Comparison of ENCODE assay signal across 13 cellular contexts in genomic region chr7:63927261-63927660, GRCh38.
DNase-seq lines count a peak whose midpoint lies in the region; ATAC-seq, FAIRE-seq and TF ChIP-seq lines count a peak whose summit lies in the region.
"Had no signal": no experiment of that assay in that cellular context is flagged by ENCODE, and none has a peak within 500 bp of the region (broad histone marks: within the 10 kb centered on the region; RNA-seq: fewer than 3 reads in every experiment).

No MANE protein-coding gene starts in this region.

- no peaks in the 10 kb centered on the region for H3K27me3 Mint-ChIP-seq in activated CD4-positive, alpha-beta T cell treated with anti-CD3 and anti-CD28 coated beads, Interleukin-2, amount 10 ng/mL, durations not matched to agents 7 days and 5 days
- H3K27me3 Mint-ChIP-seq in stimulated activated naive CD8-positive, alpha-beta T cell treated with anti-CD3 and anti-CD28 coated beads, Interleukin-15, amount 100 ng/mL, for 72 hours = no peaks in the 10 kb centered on the region

- TF ChIP-seq CTCF in PC-3 (conservative IDR thresholded peaks at IDR 0.05; ENCODE audit: low read depth, low read length) = no peak
- TF ChIP-seq CTCF in kidney (IDR thresholded peaks at IDR 0.05; ENCODE audit: borderline replicate concordance, extremely low read depth, insufficient read depth) = no peak

- H3K36me3 ChIP-seq in PC-3 (ENCODE audit: low read depth, low read length) (no peaks in the 10 kb centered on the region; the same call in 1 of the 2 replicates), kidney (ENCODE audit: control insufficient read depth in 1 of 2, insufficient read depth in 2 of 2, low read length in 2 of 2) (no peaks in the 10 kb centered on the region)
- H3K36me3 ChIP-seq: colonic mucosa, thyroid gland had no signal

- H3K27me3 ChIP-seq in PC-3 (ENCODE audit: low read length) = no peaks in the 10 kb centered on the region
- H3K27me3 ChIP-seq: colonic mucosa, thyroid gland had no signal

- H3K9me3 Mint-ChIP-seq in activated CD4-positive, alpha-beta T cell treated with anti-CD3 and anti-CD28 coated beads, Interleukin-2, amount 10 ng/mL, durations not matched to agents 7 days and 5 days = peaks cover 31% of the 10 kb centered on the region
- peaks cover 0 to 15% of the 10 kb centered on the region in 2 donors for H3K9me3 Mint-ChIP-seq in stimulated activated naive CD8-positive, alpha-beta T cell treated with anti-CD3 and anti-CD28 coated beads, Interleukin-15, amount 100 ng/mL, for 72 hours

- H3K27ac ChIP-seq in PC-3 (ENCODE audit: low read length) (no peak overlapping the region), kidney (ENCODE audit: low read depth in 2 of 2, low read length in 2 of 2) (no peak overlapping the region)

- H3K9me3 ChIP-seq in PC-3 (ENCODE audit: low read length) (no peaks in the 10 kb centered on the region), kidney (ENCODE audit: control insufficient read depth in 1 of 2, low read length in 2 of 2) (no peaks in the 10 kb centered on the region)
- H3K9me3 ChIP-seq: colonic mucosa, thyroid gland had no signal

- H3K79me2 ChIP-seq in PC-3 (ENCODE audit: low read length) = no peaks in the 10 kb centered on the region

- H4K20me1 ChIP-seq in PC-3 (ENCODE audit: low read length) = no peaks in the 10 kb centered on the region

- no peak overlapping the region for H3K9ac ChIP-seq in PC-3 (ENCODE audit: low read length)
- peak overlapping the region in 1 of 2 donors; percentile 67 for H3K9ac ChIP-seq in kidney (ENCODE audit: low read length in 2 of 2)

- H3K4me2 ChIP-seq in PC-3 (ENCODE audit: low read length) = peak overlapping the region; percentile 81

- intact Hi-C loops in PC-3 (cut with micrococcal nuclease) = no loop called here
- intact Hi-C loops in kidney (cut with DNase I) = no loop called here

- H2AFZ ChIP-seq in PC-3 (ENCODE audit: low read length) = peak overlapping the region; percentile 86; the same call in 1 of the 2 replicates

- H3K27ac Mint-ChIP-seq in activated CD4-positive, alpha-beta T cell treated with anti-CD3 and anti-CD28 coated beads, Interleukin-2, amount 10 ng/mL, durations not matched to agents 7 days and 5 days = peak overlapping the region; percentile 97
- H3K27ac Mint-ChIP-seq in stimulated activated naive CD8-positive, alpha-beta T cell treated with anti-CD3 and anti-CD28 coated beads, Interleukin-15, amount 100 ng/mL, for 72 hours = no peak overlapping the region

- no peaks in the 10 kb centered on the region for H3F3A ChIP-seq in PC-3 (ENCODE audit: low read length, unreplicated experiment)

- H3K9me2 ChIP-seq in PC-3 (replicated peaks; ENCODE audit: low read length) = no peaks in the 10 kb centered on the region

- H3K4me1 Mint-ChIP-seq in activated CD4-positive, alpha-beta T cell treated with anti-CD3 and anti-CD28 coated beads, Interleukin-2, amount 10 ng/mL, durations not matched to agents 7 days and 5 days = peaks cover 26% of the 10 kb centered on the region
- H3K4me1 Mint-ChIP-seq in stimulated activated naive CD8-positive, alpha-beta T cell treated with anti-CD3 and anti-CD28 coated beads, Interleukin-15, amount 100 ng/mL, for 72 hours = peaks cover 17% of the 10 kb centered on the region

- BruUV-seq in PC-3 (replicated peaks; lab: Mats Ljungman, UMichigan) = no TSS peak

- POLR2A ChIA-PET in activated CD4-positive, alpha-beta T cell treated with anti-CD3 and anti-CD28 coated beads, Interleukin-2, amount 10 ng/mL, durations not matched to agents 7 days and 5 days (lab: Charles Lee) = no interaction called here
- POLR2A ChIA-PET in PC-3 (lab: Charles Lee; ENCODE audit: unreplicated experiment) = no interaction called here

- peaks cover 17% of the 10 kb centered on the region for H3K36me3 Mint-ChIP-seq in activated CD4-positive, alpha-beta T cell treated with anti-CD3 and anti-CD28 coated beads, Interleukin-2, amount 10 ng/mL, durations not matched to agents 7 days and 5 days (ENCODE audit: low read depth)

- ATAC-seq in PC-3 = no peak
- ATAC-seq in stimulated activated naive CD8-positive, alpha-beta T cell treated with anti-CD3 and anti-CD28 coated beads, Interleukin-15, amount 100 ng/mL, for 72 hours = no peak

- H3K4me1 ChIP-seq in PC-3 (ENCODE audit: insufficient read depth, low read length) = no peaks in the 10 kb centered on the region
- H3K4me1 ChIP-seq in kidney (ENCODE audit: control insufficient read depth in 1 of 2, insufficient read depth in 1 of 2, low read depth in 1 of 2, low read length in 2 of 2) = peaks cover 0 to 5% of the 10 kb centered on the region in 2 donors
- H3K4me1 ChIP-seq: colonic mucosa had no signal

- H3K4me3 Mint-ChIP-seq in activated CD4-positive, alpha-beta T cell treated with anti-CD3 and anti-CD28 coated beads, Interleukin-2, amount 10 ng/mL, durations not matched to agents 7 days and 5 days = peak overlapping the region; percentile 92
- peak overlapping the region; percentile 97 to 98 for H3K4me3 Mint-ChIP-seq in stimulated activated naive CD8-positive, alpha-beta T cell treated with anti-CD3 and anti-CD28 coated beads, Interleukin-15, amount 100 ng/mL, for 72 hours

- no peak for DNase-seq in activated CD4-positive, alpha-beta T cell treated with anti-CD3 and anti-CD28 coated beads, Interleukin-2, amount 10 ng/mL, durations not matched to agents 7 days and 5 days
- DNase-seq in activated CD4-positive, alpha-beta T cell treated with anti-CD3 and anti-CD28 coated beads for 48 hours = no peak
- no peak for DNase-seq in PC-3
- no peak for DNase-seq in kidney
- DNase-seq in stimulated activated naive CD8-positive, alpha-beta T cell treated with anti-CD3 and anti-CD28 coated beads, Interleukin-15, amount 100 ng/mL, for 72 hours = no peak
- no peak for DNase-seq in islet precursor cell
- DNase-seq in SW 1271 (lab: John Stamatoyannopoulos, UW) = no peak
- no peak for DNase-seq in NCI-H524 treated with DMSO at 0.1 percent for 48 hours (lab: John Stamatoyannopoulos, UW)
- DNase-seq: ACHN, NCI-H2081 treated with DMSO at 0.1 percent for 48 hours had no signal

- CTCF ChIA-PET in activated CD4-positive, alpha-beta T cell treated with anti-CD3 and anti-CD28 coated beads, Interleukin-2, amount 10 ng/mL, durations not matched to agents 7 days and 5 days (lab: Charles Lee) = no interaction called here
- CTCF ChIA-PET in PC-3 (lab: Charles Lee) = no interaction called here

- H3K4me3 ChIP-seq in PC-3 (ENCODE audit: low read length) (peak overlapping the region; percentile 73), kidney (ENCODE audit: low read length in 2 of 2) (peak overlapping the region; percentile 83 to 92)

- no peak for FAIRE-seq in kidney (lab: Jason Lieb, UNC)
- FAIRE-seq: K562 had no signal
